ENCODE assay signal across 8 cellular contexts in the genomic region with DNA sequence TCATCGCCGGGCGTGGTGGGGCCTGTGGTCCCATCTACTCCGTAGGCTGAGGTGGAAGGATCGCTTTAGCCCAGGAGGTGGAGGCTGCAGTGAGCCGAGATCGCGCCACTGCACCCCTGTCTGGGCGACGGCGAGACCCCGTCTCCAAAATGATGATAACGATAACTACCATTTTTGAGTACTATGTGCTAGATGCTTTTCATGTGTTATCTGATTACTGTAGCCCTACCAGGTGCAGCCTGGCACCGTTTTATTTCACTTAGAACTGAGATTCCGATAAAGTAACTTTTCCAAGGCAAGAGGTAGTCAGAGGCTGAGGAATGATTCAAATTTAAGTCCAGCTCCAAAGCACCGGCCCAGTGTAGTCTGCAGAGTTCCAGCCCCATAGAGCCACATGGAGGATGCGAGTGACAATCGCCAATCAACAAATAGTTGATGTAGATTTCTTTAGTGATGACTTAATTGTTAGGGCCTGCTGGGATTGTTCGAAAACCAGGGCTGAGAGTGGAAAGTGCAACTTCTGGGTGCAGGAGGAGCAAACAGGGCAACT. TPM values are rescaled to one million over a fixed set of nuclear protein-coding genes. Genes with fewer than 3 reads are reported as not detected.
DNase-seq lines count a peak whose midpoint lies in the region; ATAC-seq and TF ChIP-seq lines count a peak whose summit lies in the region.

No MANE protein-coding gene starts in this region.

- peak overlapping the region; percentile 88 for H3K4me3 Mint-ChIP-seq in WTC11

- H3K4me1 ChIP-seq in A673 (ENCODE audit: insufficient read depth, low read length, poor library complexity, severe bottlenecking) (peaks cover 17% of the 10 kb centered on the region), skeletal muscle tissue (ENCODE audit: control insufficient read depth in 3 of 3, insufficient read depth in 3 of 3, low read length in 3 of 3) (peaks cover 9 to 23% (median 19%) of the 10 kb centered on the region in 3 donors)

- TF ChIP-seq CTCF in A673 (conservative IDR thresholded peaks at IDR 0.05; ENCODE audit: low read depth, low read length) (no peak), WTC11 (IDR thresholded peaks at IDR 0.05) (no peak)

- H3K9ac ChIP-seq in skeletal muscle tissue (ENCODE audit: low read depth in 1 of 3, low read length in 3 of 3), result peak overlapping the region; percentile 96 to 98 (median 97)

- peaks cover 22% of the 10 kb centered on the region for H3K4me1 Mint-ChIP-seq in WTC11

- CTCF ChIA-PET in A673 (lab: Charles Lee), result no interaction called here
- CTCF ChIA-PET in WTC11 (lab: Charles Lee), result interaction anchor here (2.6 kb wide), 1 partner anchor 38 kb away, joined by 11 read pairs; no protein-coding TSS in a partner anchor

- H3K27me3 Mint-ChIP-seq in WTC11 (ENCODE audit: low read depth), result no peaks in the 10 kb centered on the region

- peak overlapping the region; percentile 97 for H3K27ac ChIP-seq in A673 (ENCODE audit: low read depth, low read length, poor library complexity, severe bottlenecking)
- peak overlapping the region; percentile 93 for H3K27ac ChIP-seq in skeletal muscle tissue (ENCODE audit: low read depth, low read length)

- H3K27me3 ChIP-seq in A673 (replicated peaks; ENCODE audit: insufficient read depth, low read depth, low read length, poor library complexity) (no peaks in the 10 kb centered on the region), skeletal muscle tissue (ENCODE audit: control insufficient read depth in 3 of 3, insufficient read depth in 3 of 3, low read length in 3 of 3) (no peaks in the 10 kb centered on the region)

- ATAC-seq in GM19455 (IDR thresholded peaks at IDR 0.05; ENCODE audit: unreplicated experiment), result peak; percentile 3
- ATAC-seq in WTC11, result peak; percentile 5
- ATAC-seq in HG02870 (IDR thresholded peaks at IDR 0.05; ENCODE audit: unreplicated experiment), result no peak
- no peak for ATAC-seq in GM18520 (IDR thresholded peaks at IDR 0.05; ENCODE audit: unreplicated experiment)

- no TSS peak for BruUV-seq in A673 (replicated peaks; lab: Mats Ljungman, UMichigan)

- peak overlapping the region; percentile 95 for H3K27ac Mint-ChIP-seq in WTC11

- POLR2A ChIA-PET in A673 (lab: Charles Lee; ENCODE audit: low non-redundant PET), result no interaction called here
- POLR2A ChIA-PET in WTC11 (lab: Charles Lee), result interaction anchor here (1.3 to 1.6 kb wide), 3 partner anchors 27 to 50 kb away, joined by 3 to 6 read pairs (median 5); partner anchors contain the start of genes C6orf120 and WDR27

- peaks cover 4% of the 10 kb centered on the region for H3K36me3 Mint-ChIP-seq in WTC11

- H3K36me3 ChIP-seq in A673 (ENCODE audit: insufficient read depth, low read length, poor library complexity, severe bottlenecking) (peaks cover 4% of the 10 kb centered on the region), skeletal muscle tissue (ENCODE audit: control insufficient read depth in 3 of 3, insufficient read depth in 3 of 3, low read length in 3 of 3) (peaks cover 1 to 7% (median 7%) of the 10 kb centered on the region in 3 donors)

- H3K9me3 Mint-ChIP-seq in WTC11, result no peaks in the 10 kb centered on the region

- peak overlapping the region; percentile 66 for H3K4me3 ChIP-seq in A673 (ENCODE audit: low read depth, low read length, poor library complexity, severe bottlenecking)
- peak overlapping the region; percentile 88 to 94 (median 90) for H3K4me3 ChIP-seq in skeletal muscle tissue (ENCODE audit: low read length in 3 of 3)

- H3K9me3 ChIP-seq in A673 (ENCODE audit: low read depth, low read length, poor library complexity, severe bottlenecking) (no peaks in the 10 kb centered on the region), skeletal muscle tissue (ENCODE audit: control insufficient read depth in 3 of 3, low read length in 3 of 3) (no peaks in the 10 kb centered on the region)

- intact Hi-C loops in A673 (cut with micrococcal nuclease; ENCODE audit: unreplicated experiment), result no loop called here

- DNase-seq in A673 (ENCODE audit: low spot score), result peak; percentile 53
- DNase-seq in WTC11 (ENCODE audit: low spot score), result no peak
- DNase-seq in globus pallidus (ENCODE audit: low spot score), result peak; percentile 10
- DNase-seq in midbrain (lab: John Stamatoyannopoulos, UW), result no peak

TF ChIP-seq in WTC11, 78 proteins besides CTCF, POLR2A, EP300 and RAD21:
- TF ChIP-seq ZNF281 (CRISPR knock-in tag; IDR thresholded peaks at IDR 0.05), result no peak
- peak; percentile 10; the same call in 1 of the 2 replicates for TF ChIP-seq HMGA2 (CRISPR knock-in tag; IDR thresholded peaks at IDR 0.05)

RNA-seq across cellular contexts. Expression of gene ERMARD, which starts 0.7 kb away (rescaled TPM):
- 19.6 and 23.2 TPM in 2 replicates for total RNA-seq in A673 (2021)
- 15.8 to 17.7 TPM (median 17.2 TPM) in 3 replicates for total RNA-seq in WTC11 (2021)
- total RNA-seq in skeletal muscle tissue, result 16.2 TPM

RNA-seq across cellular contexts. Expression of gene DYNLT2, which starts 0.8 kb away (rescaled TPM):
- total RNA-seq in A673 (2021) (2.4 TPM in 2 replicates), WTC11 (2021) (1.3 to 1.7 TPM (median 1.5 TPM) in 3 replicates), skeletal muscle tissue (0.52 TPM)

RNA-seq across cellular contexts. Expression of gene PHF10, which starts 27.8 kb away (rescaled TPM):
- total RNA-seq in A673 (2021), result 58.4 and 61.4 TPM in 2 replicates
- total RNA-seq in WTC11 (2021), result 39.3 to 45.4 TPM (median 44.2 TPM) in 3 replicates
- 29.7 TPM for total RNA-seq in skeletal muscle tissue

RNA-seq across cellular contexts. Expression of gene C6orf120, which starts 50.2 kb away (rescaled TPM):
- total RNA-seq in A673 (2021), result 23.2 and 25.9 TPM in 2 replicates
- total RNA-seq in WTC11 (2021), result 34.5 to 37.8 TPM (median 37.0 TPM) in 3 replicates
- 19.8 TPM for total RNA-seq in skeletal muscle tissue

RNA-seq across cellular contexts. Expression of gene WDR27, which starts 50.3 kb away (rescaled TPM):
- 77.3 and 89.1 TPM in 2 replicates for total RNA-seq in A673 (2021)
- total RNA-seq in WTC11 (2021), result 83.4 to 126 TPM (median 90.6 TPM) in 3 replicates
- 24.5 TPM for total RNA-seq in skeletal muscle tissue

Comparison
In these comparisons a context has a peak if more than half of its experiments do, and no peak if none do; other contexts are left out.
1. DNase-seq: peak in A673 (single experiment) and globus pallidus (single experiment); none in WTC11 (single experiment) and midbrain (single experiment).
2. ATAC-seq: peak in GM19455 (single experiment) and WTC11 (single experiment); none in HG02870 (single experiment) and GM18520 (single experiment).